Comparison of ENCODE assay signal across 8 cellular contexts in genomic region chr6:116111552-116112528, GRCh38. TPM values are rescaled to one million over a fixed set of nuclear protein-coding genes. Genes with fewer than 3 reads are reported as not detected.
A peak's percentile ranks its signal among the peaks of the same experiment; 100 is the strongest.
DNase-seq lines count a peak whose midpoint lies in the region; ATAC-seq and TF ChIP-seq lines count a peak whose summit lies in the region.

No MANE protein-coding gene starts in this region.

- H3K27ac ChIP-seq in OCI-LY3 (ENCODE audit: low read length) (no peak overlapping the region), smooth muscle cell (ENCODE audit: low read depth) (no peak overlapping the region)

- WGBS in smooth muscle cell (ENCODE audit: low lambda C conversion rate): 63% methylated on average over 5 of the region's 5 CpGs

- H3K27me3 ChIP-seq in OCI-LY3 (ENCODE audit: low read depth, low read length): no peaks in the 10 kb centered on the region
- no peaks in the 10 kb centered on the region for H3K27me3 ChIP-seq in smooth muscle cell (ENCODE audit: low read depth)

- H3K9me3 ChIP-seq in OCI-LY3 (ENCODE audit: insufficient read depth, low read length): no peaks in the 10 kb centered on the region
- H3K9me3 ChIP-seq in smooth muscle cell (replicated peaks; ENCODE audit: low read depth): no peaks in the 10 kb centered on the region

- DNase-seq in DMS 273 (lab: John Stamatoyannopoulos, UW; ENCODE audit: unreplicated experiment) (peak; percentile 66), smooth muscle cell (lab: John Stamatoyannopoulos, UW; ENCODE audit: unreplicated experiment) (no peak)
- DNase-seq in stimulated activated naive CD4-positive, alpha-beta T cell (lab: John Stamatoyannopoulos, UW): no peak
- DNase-seq in effector CD4-positive, alpha-beta T cell: no peak

- H2AFZ ChIP-seq in OCI-LY3 (ENCODE audit: low read depth, low read length) (no peak overlapping the region), smooth muscle cell (ENCODE audit: low read depth) (no peak overlapping the region)

- H3K4me3 ChIP-seq in OCI-LY3 (ENCODE audit: low read length) (no peak overlapping the region), smooth muscle cell (no peak overlapping the region)

- H3K4me1 ChIP-seq in OCI-LY3 (ENCODE audit: low read length) (no peaks in the 10 kb centered on the region), smooth muscle cell (ENCODE audit: low read depth) (peaks cover 5% of the 10 kb centered on the region)

- ATAC-seq in GM18520 (IDR thresholded peaks at IDR 0.05; ENCODE audit: unreplicated experiment) (peak; percentile 63), HG03060 (IDR thresholded peaks at IDR 0.05; ENCODE audit: low read depth, unreplicated experiment) (peak; percentile 51), esophagus mucosa (peak; percentile 47)

- H3K4me2 ChIP-seq in OCI-LY3 (ENCODE audit: low read length) (no peak overlapping the region), smooth muscle cell (no peak overlapping the region)

- TF ChIP-seq CTCF in OCI-LY3 (IDR thresholded peaks at IDR 0.05; ENCODE audit: low read depth, low read length): peak; percentile 65
- peak; percentile 49 for TF ChIP-seq CTCF in smooth muscle cell (IDR thresholded peaks at IDR 0.05; ENCODE audit: borderline replicate concordance, insufficient read depth, poor library complexity, severe bottlenecking)

- H4K20me1 ChIP-seq in OCI-LY3 (ENCODE audit: insufficient read depth, low read length) (no peaks in the 10 kb centered on the region), smooth muscle cell (ENCODE audit: low read depth) (no peaks in the 10 kb centered on the region)

- H3K79me2 ChIP-seq in OCI-LY3 (ENCODE audit: low read length) (no peaks in the 10 kb centered on the region), smooth muscle cell (ENCODE audit: low read depth) (no peaks in the 10 kb centered on the region)

- no peak overlapping the region for H3K9ac ChIP-seq in OCI-LY3 (ENCODE audit: low read length)
- no peak overlapping the region for H3K9ac ChIP-seq in smooth muscle cell (ENCODE audit: low read depth)

- H3K36me3 ChIP-seq in OCI-LY3 (replicated peaks; ENCODE audit: low read depth, low read length) (peaks cover 23% of the 10 kb centered on the region), smooth muscle cell (ENCODE audit: low read depth) (no peaks in the 10 kb centered on the region)

- H3F3A ChIP-seq in smooth muscle cell (ENCODE audit: low read depth): no peaks in the 10 kb centered on the region

RNA-seq across cellular contexts. Expression of gene NT5DC1, which starts 11.2 kb away (rescaled TPM):
- total RNA-seq in esophagus mucosa (42.4 TPM), smooth muscle cell (3.7 and 4.9 TPM in 2 replicates)
- polyA plus RNA-seq in smooth muscle cell: 22.1 and 23.9 TPM in 2 replicates

RNA-seq across cellular contexts. Expression of gene COL10A1, which starts 14.1 kb away (rescaled TPM):
- total RNA-seq in esophagus mucosa (not detected), smooth muscle cell (0.04 TPM in 1 of 2 replicates, not detected in the other)
- 0.13 TPM in 1 of 2 replicates, not detected in the other for polyA plus RNA-seq in smooth muscle cell

RNA-seq across cellular contexts. Expression of gene FRK, which starts 51.1 kb away (rescaled TPM):
- total RNA-seq in esophagus mucosa (7.8 TPM), smooth muscle cell (1.4 and 1.6 TPM in 2 replicates)
- polyA plus RNA-seq in smooth muscle cell: 0.11 and 0.54 TPM in 2 replicates
